In genomic region chr20:44056010-44056698, GRCh38 we compare ENCODE assay signal across 8 cellular contexts.
A peak's percentile ranks its signal among the peaks of the same experiment; 100 is the strongest.
DNase-seq lines count a peak whose midpoint lies in the region; ATAC-seq and TF ChIP-seq lines count a peak whose summit lies in the region.

No MANE protein-coding gene starts in this region.

- H3K4me3 ChIP-seq in adrenal gland: no peak overlapping the region

- no peak overlapping the region for H3K27ac ChIP-seq in adrenal gland

- no peak for TF ChIP-seq POLR2A in adrenal gland (IDR thresholded peaks at IDR 0.05)

- H3K4me1 Mint-ChIP-seq in stimulated activated naive B cell treated with anti-CD40 and anti-IgM and Interleukin-4, amounts not matched to agents 10 μg/mL and 1 μg/mL and 100 μg/mL, for 72 hours: peaks cover 2 to 8% of the 10 kb centered on the region in 2 donors

- peak in 4 of 6 experiments; percentile 6 to 29 (median 20) for TF ChIP-seq CTCF in adrenal gland (IDR thresholded peaks at IDR 0.05)

- no peaks in the 10 kb centered on the region for H3K27me3 ChIP-seq in adrenal gland

- intact Hi-C loops in adrenal gland (cut with DNase I): no loop called here

- peaks cover 7 to 19% of the 10 kb centered on the region in 2 donors for H3K27me3 Mint-ChIP-seq in stimulated activated naive B cell treated with anti-CD40 and anti-IgM and Interleukin-4, amounts not matched to agents 10 μg/mL and 1 μg/mL and 100 μg/mL, for 72 hours

- no peaks in the 10 kb centered on the region for H3K36me3 Mint-ChIP-seq in stimulated activated naive B cell treated with anti-CD40 and anti-IgM and Interleukin-4, amounts not matched to agents 10 μg/mL and 1 μg/mL and 100 μg/mL, for 72 hours

- WGBS in adrenal gland, 4 donors: 60 to 70% (median 66%) methylated on average over 13 of the region's 13 CpGs

- H3K4me3 Mint-ChIP-seq in stimulated activated naive B cell treated with anti-CD40 and anti-IgM and Interleukin-4, amounts not matched to agents 10 μg/mL and 1 μg/mL and 100 μg/mL, for 72 hours: no peak overlapping the region

- H3K27ac Mint-ChIP-seq in stimulated activated naive B cell treated with anti-CD40 and anti-IgM and Interleukin-4, amounts not matched to agents 10 μg/mL and 1 μg/mL and 100 μg/mL, for 72 hours: no peak overlapping the region

- ATAC-seq in stimulated activated naive B cell treated with anti-CD40 and anti-IgM and Interleukin-4, amounts not matched to agents 10 μg/mL and 1 μg/mL and 100 μg/mL, for 72 hours (replicated peaks): peak; percentile 81 to 83
- ATAC-seq in GM19328 (IDR thresholded peaks at IDR 0.05; ENCODE audit: unreplicated experiment): no peak

- peak; percentile 51 to 80 (median 66) for DNase-seq in stimulated activated naive CD4-positive, alpha-beta T cell (lab: John Stamatoyannopoulos, UW)
- DNase-seq in stimulated activated naive CD4-positive, alpha-beta T cell treated with Interleukin-2 at 50 U/mL for 16 hours (lab: John Stamatoyannopoulos, UW): no peak
- DNase-seq in RPMI8226: peak; percentile 23
- DNase-seq in adrenal gland: peak in 1 of 7 donors; percentile 51
- peak; percentile 71 for DNase-seq in left kidney (ENCODE audit: low read depth, low spot score)
- peak; percentile 23 for DNase-seq in stimulated activated naive B cell treated with anti-CD40 and anti-IgM and Interleukin-4, amounts not matched to agents 10 μg/mL and 1 μg/mL and 100 μg/mL, for 72 hours
- no peak for DNase-seq in amniotic stem cell (lab: John Stamatoyannopoulos, UW)

- peaks cover 0 to 7% of the 10 kb centered on the region in 2 donors for H3K9me3 Mint-ChIP-seq in stimulated activated naive B cell treated with anti-CD40 and anti-IgM and Interleukin-4, amounts not matched to agents 10 μg/mL and 1 μg/mL and 100 μg/mL, for 72 hours

- no peaks in the 10 kb centered on the region for H3K9me3 ChIP-seq in adrenal gland (replicated peaks in 1 of 3)

- H3K36me3 ChIP-seq in adrenal gland (replicated peaks in 1 of 2): no peaks in the 10 kb centered on the region

- H3K4me1 ChIP-seq in adrenal gland (replicated peaks in 1 of 2): no peaks in the 10 kb centered on the region

Comparison
In these comparisons a context has a peak if more than half of its experiments do, and no peak if none do; other contexts are left out.
1. DNase-seq: peak in stimulated activated naive CD4-positive, alpha-beta T cell (6 of 6), RPMI8226 (single experiment), left kidney (single experiment) and stimulated activated naive B cell treated with anti-CD40 and anti-IgM and Interleukin-4, amounts not matched to agents 10 μg/mL and 1 μg/mL and 100 μg/mL, for 72 hours (single experiment); none in stimulated activated naive CD4-positive, alpha-beta T cell treated with Interleukin-2 at 50 U/mL for 16 hours (single experiment) and amniotic stem cell (single experiment).